ENCODE assay signal across 1 cellular context in genomic region chr16:11149011-11149616, GRCh38.
A peak's percentile ranks its signal among the peaks of the same experiment; 100 is the strongest.
TF ChIP-seq lines count a peak whose summit lies in the region.

No MANE protein-coding gene starts in this region.

TF ChIP-seq in K562, 482 proteins besides CTCF, POLR2A, EP300 and RAD21 (continued from another document and continues in another):
- TF ChIP-seq ZNF655 (CRISPR knock-in tag; IDR thresholded peaks at IDR 0.05) (no peak), SOX6 (IDR thresholded peaks at IDR 0.05) (peak; percentile 74), EWSR1 (IDR thresholded peaks at IDR 0.05; ENCODE audit: borderline replicate concordance, low read depth, partially characterized antibody) (no peak), ZNF780A (CRISPR knock-in tag; IDR thresholded peaks at IDR 0.05) (no peak), CTCFL (IDR thresholded peaks at IDR 0.05; ENCODE audit: borderline replicate concordance, insufficient read depth, low read depth, low read length, poor library complexity, severe bottlenecking) (no peak), PYGO2 (tag; IDR thresholded peaks at IDR 0.05) (no peak), GATA2 (CRISPR knock-in tag; IDR thresholded peaks at IDR 0.05) (peak; percentile 66), MLX (CRISPR knock-in tag; conservative IDR thresholded peaks at IDR 0.05) (no peak), HSF4 (CRISPR knock-in tag; IDR thresholded peaks at IDR 0.05; ENCODE audit: borderline replicate concordance) (no peak), HCFC1 (IDR thresholded peaks at IDR 0.05; ENCODE audit: low read depth, low read length) (no peak), TEAD4 (IDR thresholded peaks at IDR 0.05; ENCODE audit: low read length) (peak; percentile 69), TEAD4 (CRISPR knock-in tag; IDR thresholded peaks at IDR 0.05; ENCODE audit: borderline replicate concordance) (no peak), EGR1 (conservative IDR thresholded peaks at IDR 0.05) (no peak), E2F5 (CRISPR knock-in tag; IDR thresholded peaks at IDR 0.05) (no peak), KDM1A (IDR thresholded peaks at IDR 0.05) (peak; percentile 74 to 76), TAF1 (IDR thresholded peaks at IDR 0.05; ENCODE audit: control insufficient read depth, extremely low read depth, insufficient read depth, low read length, severe bottlenecking) (no peak), U2AF1 (optimal IDR thresholded peaks at IDR 0.05; ENCODE audit: low read depth, low read length) (no peak), MAX (CRISPR knock-in tag; IDR thresholded peaks at IDR 0.05) (no peak), NR2C1 (IDR thresholded peaks at IDR 0.05) (peak; percentile 90), NR2C1 (tag; IDR thresholded peaks at IDR 0.05) (peak; percentile 93), NR3C1 (CRISPR knock-in tag; IDR thresholded peaks at IDR 0.05) (no peak), CEBPZ (IDR thresholded peaks at IDR 0.05; ENCODE audit: borderline replicate concordance, low read depth, low read length) (no peak), JUND (IDR thresholded peaks at IDR 0.05; ENCODE audit: borderline replicate concordance, low read depth, low read length) (peak; percentile 96), JUND (tag; IDR thresholded peaks at IDR 0.05; ENCODE audit: borderline replicate concordance, low read depth, low read length) (peak; percentile 94; the same call in 1 of the 3 replicates), HMBOX1 (IDR thresholded peaks at IDR 0.05) (peak; percentile 89), SMARCB1 (IDR thresholded peaks at IDR 0.05; ENCODE audit: insufficient read length, low read depth) (peak; percentile 81), MXI1 (IDR thresholded peaks at IDR 0.05; ENCODE audit: low read depth, low read length) (no peak), ZNF407 (IDR thresholded peaks at IDR 0.05; ENCODE audit: low read depth) (no peak), GTF2F1 (IDR thresholded peaks at IDR 0.05; ENCODE audit: low read depth, low read length) (no peak), ZNF511 (CRISPR knock-in tag; IDR thresholded peaks at IDR 0.05) (no peak), CXXC5 (CRISPR knock-in tag; IDR thresholded peaks at IDR 0.05) (peak; percentile 69), ZNF146 (CRISPR knock-in tag; IDR thresholded peaks at IDR 0.05; ENCODE audit: unreplicated experiment) (no peak), ZNF263 (CRISPR knock-in tag; IDR thresholded peaks at IDR 0.05; ENCODE audit: borderline replicate concordance) (no peak), ZNF354B (CRISPR knock-in tag; IDR thresholded peaks at IDR 0.05) (no peak), MITF (IDR thresholded peaks at IDR 0.05) (peak; percentile 75), TSC22D4 (tag; IDR thresholded peaks at IDR 0.05) (no peak), ARID3A (IDR thresholded peaks at IDR 0.05; ENCODE audit: borderline replicate concordance, low read depth, low read length) (no peak), CREM (IDR thresholded peaks at IDR 0.05; ENCODE audit: low read depth) (no peak; the same call in 1 of the 2 replicates)
